Comparison of ENCODE assay signal across 19 cellular contexts in genomic region chr18:41974661-41975286, GRCh38. TPM values are rescaled to one million over a fixed set of nuclear protein-coding genes. Genes with fewer than 3 reads are reported as not detected.
DNase-seq lines count a peak whose midpoint lies in the region; ATAC-seq and TF ChIP-seq lines count a peak whose summit lies in the region.
"Had no signal": no experiment of that assay in that cellular context is flagged by ENCODE, and none has a peak within 500 bp of the region (broad histone marks: within the 10 kb centered on the region; RNA-seq: fewer than 3 reads in every experiment).

No MANE protein-coding gene starts in this region.

- H3F3A ChIP-seq in SK-N-SH (replicated peaks; ENCODE audit: insufficient read depth) = peaks cover 5% of the 10 kb centered on the region

- no peak overlapping the region for H3K56ac ChIP-seq in mesendoderm (ENCODE audit: low read length)

- H4K5ac ChIP-seq in mesendoderm (ENCODE audit: low read length) = no peak overlapping the region

- ATAC-seq in SK-N-SH treated with all-trans-retinoic acid at 6 μM for 48 hours (peak; percentile 29; the same call in 2 of the 3 replicates), GM18907 (IDR thresholded peaks at IDR 0.05; ENCODE audit: unreplicated experiment) (peak; percentile 57), GM21526 (IDR thresholded peaks at IDR 0.05; ENCODE audit: low FRiP score, unreplicated experiment) (no peak), GM19467 (IDR thresholded peaks at IDR 0.05; ENCODE audit: unreplicated experiment) (no peak)
- ATAC-seq: left cardiac atrium had no signal

- H2BK15ac ChIP-seq in mesendoderm (replicated peaks; ENCODE audit: low read depth) = no peak overlapping the region

- H3K79me2 ChIP-seq in SK-N-SH (ENCODE audit: insufficient read depth) = peaks cover 44% of the 10 kb centered on the region
- H3K79me2 ChIP-seq in mesendoderm (ENCODE audit: control insufficient read depth, insufficient read depth, low read length) = no peaks in the 10 kb centered on the region

- H3K9me3 ChIP-seq in SK-N-SH = no peaks in the 10 kb centered on the region
- H3K9me3 ChIP-seq: right atrium auricular region had no signal

- no peak overlapping the region for H3K4ac ChIP-seq in mesendoderm (ENCODE audit: low read depth, low read length)

- TF ChIP-seq RAD21 in SK-N-SH (IDR thresholded peaks at IDR 0.05; ENCODE audit: low read length) = no peak

- H4K20me1 ChIP-seq in SK-N-SH (ENCODE audit: insufficient read depth) = peaks cover 5% of the 10 kb centered on the region

- H3K27ac ChIP-seq in SK-N-SH (ENCODE audit: low read depth in 2 of 2, low read length in 1 of 2) = no peak overlapping the region; a peak in 1 of 4 replicates
- H3K27ac ChIP-seq in mesendoderm (ENCODE audit: low read depth, low read length) = no peak overlapping the region
- H3K27ac ChIP-seq: C4-2B, right atrium auricular region had no signal

- H3K4me1 ChIP-seq in SK-N-SH (ENCODE audit: control insufficient read depth in 1 of 2, insufficient read depth in 2 of 2, low read depth in 1 of 2, low read length in 1 of 2) (peaks cover 2 to 6% of the 10 kb centered on the region in 2 experiments; a peak in 3 of 4 replicates), mesendoderm (ENCODE audit: control insufficient read depth, low read depth, low read length) (no peaks in the 10 kb centered on the region)

- H3K9ac ChIP-seq in SK-N-SH = no peak overlapping the region
- no peak overlapping the region for H3K9ac ChIP-seq in mesendoderm (ENCODE audit: low read length)

- H3K79me1 ChIP-seq in mesendoderm (ENCODE audit: low read length) = peaks cover 2% of the 10 kb centered on the region

- no peak overlapping the region for H2AK5ac ChIP-seq in mesendoderm (ENCODE audit: low read length)

- CTCF ChIA-PET in SK-N-SH (lab: Yijun Ruan, JAX) = interaction anchor here (0.6 to 1.0 kb wide), 2 partner anchors 28 to 53 kb away, joined by 3 to 4 read pairs; no protein-coding TSS in a partner anchor

- H3K36me3 ChIP-seq in SK-N-SH (replicated peaks in 1 of 2; ENCODE audit: control insufficient read depth in 1 of 2, insufficient read depth in 2 of 2, low read length in 1 of 2) (peaks cover 54 to 59% of the 10 kb centered on the region in 2 experiments), mesendoderm (ENCODE audit: control insufficient read depth, insufficient read depth, low read length) (no peaks in the 10 kb centered on the region)

- H3K18ac ChIP-seq in mesendoderm (ENCODE audit: low read length) = no peak overlapping the region

- no peak overlapping the region for H3K23ac ChIP-seq in mesendoderm (ENCODE audit: low read length)

- no peak for TF ChIP-seq CTCF in SK-N-SH (IDR thresholded peaks at IDR 0.05)

- no peak for DNase-seq in SK-N-SH
- DNase-seq in activated T-cell treated with anti-CD3 and anti-CD28 coated beads, Interleukin-2, amount 50 U/mL, for 48 hours = peak; percentile 34 to 45
- peak; percentile 21 for DNase-seq in mesendoderm
- DNase-seq in NCI-H2081 (lab: John Stamatoyannopoulos, UW) = no peak
- DNase-seq: 8988T; activated CD8-positive, alpha-beta memory T cell treated with anti-CD3 and anti-CD28 coated beads, Interleukin-2, amount 50 U/mL, for 48 hours; EL; left cardiac atrium; naive B cell; NCI-H1092 treated with DMSO at 0.1 percent for 48 hours; NCI-H345; SIG-M5; stimulated activated CD4-positive, alpha-beta T cell treated with anti-CD3 and anti-CD28 coated beads, Interleukin-2, amount 100 ng/mL, for 48 hours had no signal

- H3K27me3 ChIP-seq in SK-N-SH (ENCODE audit: insufficient read depth) = no peaks in the 10 kb centered on the region
- no peaks in the 10 kb centered on the region for H3K27me3 ChIP-seq in mesendoderm (ENCODE audit: insufficient read depth, low read length, poor library complexity)
- H3K27me3 ChIP-seq: right atrium auricular region had no signal

- no peak overlapping the region for H2AFZ ChIP-seq in SK-N-SH (ENCODE audit: low read depth)

- H2BK5ac ChIP-seq in mesendoderm (ENCODE audit: low read length) = no peak overlapping the region

- no peak overlapping the region for H3K4me3 ChIP-seq in SK-N-SH (ENCODE audit: low read depth in 2 of 2, low read length in 1 of 2)
- H3K4me3 ChIP-seq in mesendoderm (ENCODE audit: low read length) = no peak overlapping the region
- H3K4me3 ChIP-seq: right atrium auricular region had no signal

- no peak overlapping the region for H2BK120ac ChIP-seq in mesendoderm (ENCODE audit: low read depth, low read length)

- 100% methylated on average over 1 of the region's 1 CpG for WGBS in SK-N-SH (ENCODE audit: low lambda C conversion rate)
- no CpG with 5 or more reads among the region's 1 CpG for WGBS in mesendoderm (ENCODE audit: extremely low coverage, insufficient coverage, low lambda C conversion rate)

- H3K4me2 ChIP-seq in SK-N-SH (no peak overlapping the region), mesendoderm (ENCODE audit: low read length) (no peak overlapping the region)

- no peaks in the 10 kb centered on the region for H3K9me2 ChIP-seq in SK-N-SH

- no peak overlapping the region for H4K8ac ChIP-seq in mesendoderm (ENCODE audit: low read depth, low read length)

- no peak for TF ChIP-seq EP300 in SK-N-SH (IDR thresholded peaks at IDR 0.05; ENCODE audit: borderline replicate concordance in 1 of 2, low read depth in 1 of 2, low read length in 1 of 2)

- POLR2A ChIA-PET in SK-N-SH (lab: Yijun Ruan, JAX) = no interaction called here

TF ChIP-seq in SK-N-SH treated with all-trans-retinoic acid at 6 μM for 48 hours, 23 proteins besides CTCF, POLR2A, EP300 and RAD21:
- TF ChIP-seq CSDC2 (CRISPR knock-in tag; IDR thresholded peaks at IDR 0.05) (no peak), ISL1 (CRISPR knock-in tag; IDR thresholded peaks at IDR 0.05) (0 out of 2 replicates have a peak, but pooled peaks have one; percentile 9)

TF ChIP-seq in SK-N-SH, 30 proteins besides CTCF, POLR2A, EP300 and RAD21 (continues in another document):
- TF ChIP-seq REST (IDR thresholded peaks at IDR 0.05; ENCODE audit: low read depth, low read length) (no peak), USF1 (IDR thresholded peaks at IDR 0.05; ENCODE audit: borderline replicate concordance, low read depth) (no peak), FOXJ3 (CRISPR knock-in tag; IDR thresholded peaks at IDR 0.05) (no peak), RCOR1 (IDR thresholded peaks at IDR 0.05; ENCODE audit: low read length) (no peak), ELF1 (IDR thresholded peaks at IDR 0.05) (no peak), CHD2 (IDR thresholded peaks at IDR 0.05; ENCODE audit: low read length, partially characterized antibody) (no peak), ZBTB33 (IDR thresholded peaks at IDR 0.05; ENCODE audit: borderline replicate concordance, low read depth) (no peak), NFIC (IDR thresholded peaks at IDR 0.05; ENCODE audit: borderline replicate concordance) (no peak), TAF1 (IDR thresholded peaks at IDR 0.05; ENCODE audit: borderline replicate concordance, low read depth, low read length) (no peak)

RNA-seq across cellular contexts. Expression of gene PIK3C3, which starts 19.7 kb away (rescaled TPM):
- 26.9 and 38.7 TPM in 2 replicates for polyA plus RNA-seq in SK-N-SH (2012; rRNA removed)
- 40.9 and 52.6 TPM in 2 replicates for polyA plus RNA-seq in SK-N-SH (2012; cell fraction: cytosol; rRNA removed)
- 37.3 and 55.4 TPM in 2 replicates for polyA plus RNA-seq in SK-N-SH (2012; cell fraction: nucleus; rRNA removed)
- polyA plus RNA-seq in mesendoderm (2013, experiment 1 of 2) = 26.2 TPM
- polyA plus RNA-seq in mesendoderm (2013, experiment 2 of 2) = 24.0 TPM

Comparison
In these comparisons a context has a peak if more than half of its experiments do, and no peak if none do; other contexts are left out.
1. ATAC-seq: peak in SK-N-SH treated with all-trans-retinoic acid at 6 μM for 48 hours (single experiment) and GM18907 (single experiment); none in GM21526 (single experiment) and GM19467 (single experiment).
2. DNase-seq: peak in activated T-cell treated with anti-CD3 and anti-CD28 coated beads, Interleukin-2, amount 50 U/mL, for 48 hours (2 of 2) and mesendoderm (single experiment); none in SK-N-SH (single experiment) and NCI-H2081 (0 of 2).